17 cellular contexts compared by ENCODE assay signal in genomic region chr11:2708151-2708581, GRCh38. TPM values are rescaled to one million over a fixed set of nuclear protein-coding genes. Genes with fewer than 3 reads are reported as not detected.
DNase-seq lines count a peak whose midpoint lies in the region; ATAC-seq and TF ChIP-seq lines count a peak whose summit lies in the region.
"Had no signal": no experiment of that assay in that cellular context is flagged by ENCODE, and none has a peak within 500 bp of the region (broad histone marks: within the 10 kb centered on the region; RNA-seq: fewer than 3 reads in every experiment).

No MANE protein-coding gene starts in this region.

- DNase-seq in G401 (ENCODE audit: low spot score) = peak; percentile 13
- DNase-seq in esophagus muscularis mucosa (ENCODE audit: extremely low spot score) = no peak
- no peak for DNase-seq in mesothelial cell of epicardium (ENCODE audit: low spot score in 2 of 2, unreplicated experiment in 2 of 2)
- DNase-seq in AML-193 (lab: John Stamatoyannopoulos, UW) = no peak
- DNase-seq in NCI-H446 (lab: John Stamatoyannopoulos, UW) = no peak
- DNase-seq: DMS153; effector CD8-positive, alpha-beta T cell; H9; NCI-H1694 treated with DMSO at 0.1 percent for 48 hours; NCI-H510A treated with DMSO at 0.1 percent for 48 hours; Peyer's patch; stimulated activated CD4-positive, alpha-beta T cell treated with anti-CD3 and anti-CD28 coated beads, Interleukin-2, amount 100 ng/mL, for 48 hours had no signal

- peak overlapping the region; percentile 39 to 51 for H3K9ac ChIP-seq in stomach smooth muscle (ENCODE audit: low read length in 2 of 2)

- peak overlapping the region; percentile 78 for H3K27ac Mint-ChIP-seq in mesothelial cell of epicardium
- H3K27ac Mint-ChIP-seq: H9 had no signal

- H3K36me3 Mint-ChIP-seq in mesothelial cell of epicardium = peaks cover 6% of the 10 kb centered on the region

- TF ChIP-seq EP300 in esophagus muscularis mucosa (IDR thresholded peaks at IDR 0.05) = no peak

- H3K4me1 Mint-ChIP-seq in mesothelial cell of epicardium = peaks cover 45% of the 10 kb centered on the region

- H3K9me3 ChIP-seq in esophagus muscularis mucosa (peaks cover 0 to 6% (median 0%) of the 10 kb centered on the region in 4 donors), stomach smooth muscle (ENCODE audit: control insufficient read depth in 2 of 2, low read length in 2 of 2) (peaks cover 0 to 5% of the 10 kb centered on the region in 2 donors)
- H3K9me3 ChIP-seq: Peyer's patch had no signal

- WGBS in esophagus muscularis mucosa = 34% methylated on average over 11 of the region's 11 CpGs

- intact Hi-C loops in esophagus muscularis mucosa (cut with DNase I) = loop anchor here (2.0 kb wide), 1 partner anchor 71 kb away; no protein-coding TSS in a partner anchor

- TF ChIP-seq CTCF in esophagus muscularis mucosa (IDR thresholded peaks at IDR 0.05) = peak in 1 of 3 experiments; percentile 9
- TF ChIP-seq CTCF in mesothelial cell of epicardium (IDR thresholded peaks at IDR 0.05; ENCODE audit: unreplicated experiment) = no peak

- H3K27me3 ChIP-seq in esophagus muscularis mucosa = no peaks in the 10 kb centered on the region
- no peaks in the 10 kb centered on the region for H3K27me3 ChIP-seq in stomach smooth muscle (ENCODE audit: control insufficient read depth in 1 of 2, insufficient read depth in 2 of 2, low read length in 2 of 2)
- H3K27me3 ChIP-seq: Peyer's patch had no signal

- H3K36me3 ChIP-seq in esophagus muscularis mucosa = no peaks in the 10 kb centered on the region
- no peaks in the 10 kb centered on the region for H3K36me3 ChIP-seq in stomach smooth muscle (ENCODE audit: control insufficient read depth in 2 of 2, insufficient read depth in 2 of 2, low read length in 2 of 2)
- H3K36me3 ChIP-seq: brain microvascular endothelial cell, Peyer's patch had no signal

- ATAC-seq in GM21381 (IDR thresholded peaks at IDR 0.05; ENCODE audit: unreplicated experiment) (no peak), HG03159 (IDR thresholded peaks at IDR 0.05; ENCODE audit: unreplicated experiment) (no peak)

- H3K9me3 Mint-ChIP-seq in mesothelial cell of epicardium = peaks cover 18% of the 10 kb centered on the region

- H3K27ac ChIP-seq in esophagus muscularis mucosa (replicated peaks in 1 of 4) (peak overlapping the region; percentile 80 to 89 (median 88)), stomach smooth muscle (ENCODE audit: low read length) (peak overlapping the region; percentile 98)
- H3K27ac ChIP-seq: brain microvascular endothelial cell, VCaP had no signal

- no peak overlapping the region for H3K4me3 Mint-ChIP-seq in mesothelial cell of epicardium
- H3K4me3 Mint-ChIP-seq: H9 had no signal

- no peaks in the 10 kb centered on the region for H3K27me3 Mint-ChIP-seq in mesothelial cell of epicardium (ENCODE audit: low read depth)

- peak overlapping the region; percentile 28 to 35 (median 32) for H3K4me3 ChIP-seq in esophagus muscularis mucosa
- peak overlapping the region; percentile 41 to 65 for H3K4me3 ChIP-seq in stomach smooth muscle (ENCODE audit: low read length in 2 of 2)

- H3K4me1 ChIP-seq in esophagus muscularis mucosa (peaks cover 12 to 35% (median 28%) of the 10 kb centered on the region in 4 donors), stomach smooth muscle (ENCODE audit: control insufficient read depth, insufficient read depth, low read length) (peaks cover 28% of the 10 kb centered on the region)

- no peak for TF ChIP-seq POLR2A in esophagus muscularis mucosa (IDR thresholded peaks at IDR 0.05; ENCODE audit: low read depth)

- in situ Hi-C loops in G401 (cut with HindIII; ENCODE audit: low sequenced_read_pairs) = no loop called here

RNA-seq across cellular contexts. Expression of gene KCNQ1OT1, which starts 8.4 kb away (rescaled TPM):
- 0.49 and 0.75 TPM in 2 replicates for total RNA-seq in G401 (2014; rRNA removed; shearing (Covaris generic))
- 1 to 10 TPM in 2 of 4 donors, under 1 TPM in 2; 0.66 to 2.5 (median 1.3) TPM for total RNA-seq in esophagus muscularis mucosa
- total RNA-seq in mesothelial cell of epicardium = 30.5 to 35.1 TPM (median 31.9 TPM) in 3 replicates
